Comparison of ENCODE assay signal across 10 cellular contexts in genomic region chr13:48066310-48066989, GRCh38.
DNase-seq lines count a peak whose midpoint lies in the region; ATAC-seq and TF ChIP-seq lines count a peak whose summit lies in the region.
"Had no signal": no experiment of that assay in that cellular context is flagged by ENCODE, and none has a peak within 500 bp of the region (broad histone marks: within the 10 kb centered on the region; RNA-seq: fewer than 3 reads in every experiment).

No MANE protein-coding gene starts in this region.

- no peak for TF ChIP-seq CTCF in epithelial cell of esophagus (IDR thresholded peaks at IDR 0.05; ENCODE audit: insufficient read depth, low read depth, low read length, missing control alignments)

- no peak overlapping the region for H3K4me3 ChIP-seq in epithelial cell of esophagus (ENCODE audit: low read length)
- H3K4me3 ChIP-seq: SJSA1 had no signal

- ATAC-seq in GM21529 (IDR thresholded peaks at IDR 0.05; ENCODE audit: unreplicated experiment) (peak; percentile 74), GM21825 (IDR thresholded peaks at IDR 0.05; ENCODE audit: unreplicated experiment) (no peak), GM21576 (IDR thresholded peaks at IDR 0.05; ENCODE audit: unreplicated experiment) (no peak)

- intact Hi-C loops in head of caudate nucleus (cut with DNase I), result no loop called here

- DNase-seq in ELR (ENCODE audit: low read depth), result peak; percentile 17
- DNase-seq in NCI-H69 (lab: John Stamatoyannopoulos, UW), result peak; percentile 62
- DNase-seq in epithelial cell of esophagus (ENCODE audit: low read depth), result peak; percentile 69
- DNase-seq in head of caudate nucleus, result no peak
- DNase-seq in GF-D8 (lab: John Stamatoyannopoulos, UW), result no peak
- DNase-seq: posterior cingulate gyrus had no signal

Comparison
In these comparisons a context has a peak if more than half of its experiments do, and no peak if none do; other contexts are left out.
1. DNase-seq: peak in ELR (single experiment), NCI-H69 (single experiment) and epithelial cell of esophagus (single experiment); none in head of caudate nucleus (0 of 42) and GF-D8 (single experiment).